ENCODE assay signal across 11 cellular contexts in the genomic region with DNA sequence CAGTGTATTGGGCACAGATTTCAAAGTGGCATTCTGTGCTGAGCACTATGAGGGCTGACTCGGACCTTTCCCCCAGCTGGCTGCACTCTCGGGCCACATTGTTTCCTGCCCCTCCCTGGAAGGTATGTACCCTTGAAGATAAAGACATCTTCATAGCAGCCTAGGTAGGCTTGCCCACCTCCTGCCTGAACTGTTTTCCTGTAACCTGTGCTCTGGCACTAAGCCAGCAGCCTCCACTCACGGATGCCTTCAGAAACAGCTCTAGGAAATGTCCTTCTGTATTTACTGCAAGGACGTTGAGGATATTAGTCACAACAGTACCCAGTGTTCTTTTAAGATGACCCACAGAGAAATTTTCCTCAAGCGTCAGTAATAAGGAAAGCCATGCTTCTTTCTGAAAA. TPM values are rescaled to one million over a fixed set of nuclear protein-coding genes. Genes with fewer than 3 reads are reported as not detected.
DNase-seq lines count a peak whose midpoint lies in the region; ATAC-seq, FAIRE-seq and TF ChIP-seq lines count a peak whose summit lies in the region.
"Had no signal": no experiment of that assay in that cellular context is flagged by ENCODE, and none has a peak within 500 bp of the region (broad histone marks: within the 10 kb centered on the region; RNA-seq: fewer than 3 reads in every experiment).

No MANE protein-coding gene starts in this region.

- no peaks in the 10 kb centered on the region for H3K27me3 Mint-ChIP-seq in stimulated activated naive CD8-positive, alpha-beta T cell treated with anti-CD3 and anti-CD28 coated beads, Interleukin-15, Interleukin-2, amounts not matched to agents 100 ng/mL and 50 ng/mL, for 24 hours
- no peaks in the 10 kb centered on the region for H3K27me3 Mint-ChIP-seq in progenitor cell of endocrine pancreas

- ATAC-seq in stimulated activated naive CD8-positive, alpha-beta T cell treated with anti-CD3 and anti-CD28 coated beads, Interleukin-15, Interleukin-2, amounts not matched to agents 100 U/mL and 50 U/mL, for 24 hours: no peak

- no peak for FAIRE-seq in kidney (lab: Jason Lieb, UNC)
- FAIRE-seq: islet of Langerhans had no signal

- H3K9ac ChIP-seq in kidney (ENCODE audit: low read length in 2 of 2): no peak overlapping the region

- peaks cover 10% of the 10 kb centered on the region in 2 donors for H3K4me1 ChIP-seq in kidney (ENCODE audit: control insufficient read depth in 1 of 2, insufficient read depth in 1 of 2, low read depth in 1 of 2, low read length in 2 of 2)

- peaks cover 2 to 13% of the 10 kb centered on the region in 2 donors for H3K36me3 ChIP-seq in kidney (ENCODE audit: control insufficient read depth in 1 of 2, insufficient read depth in 2 of 2, low read length in 2 of 2)

- TF ChIP-seq CTCF in astrocyte of the spinal cord (IDR thresholded peaks at IDR 0.05; ENCODE audit: low read depth, low read length) (no peak), kidney (IDR thresholded peaks at IDR 0.05; ENCODE audit: borderline replicate concordance, extremely low read depth, insufficient read depth) (no peak), progenitor cell of endocrine pancreas (IDR thresholded peaks at IDR 0.05; ENCODE audit: unreplicated experiment) (no peak)

- peaks cover 24% of the 10 kb centered on the region for H3K4me1 Mint-ChIP-seq in stimulated activated naive CD8-positive, alpha-beta T cell treated with anti-CD3 and anti-CD28 coated beads, Interleukin-15, Interleukin-2, amounts not matched to agents 100 ng/mL and 50 ng/mL, for 24 hours (ENCODE audit: low read depth)
- peaks cover 27% of the 10 kb centered on the region for H3K4me1 Mint-ChIP-seq in progenitor cell of endocrine pancreas (ENCODE audit: low read depth)

- H3K36me3 Mint-ChIP-seq in stimulated activated naive CD8-positive, alpha-beta T cell treated with anti-CD3 and anti-CD28 coated beads, Interleukin-15, Interleukin-2, amounts not matched to agents 100 ng/mL and 50 ng/mL, for 24 hours (ENCODE audit: low read depth): peaks cover 57% of the 10 kb centered on the region
- peaks cover 4% of the 10 kb centered on the region for H3K36me3 Mint-ChIP-seq in progenitor cell of endocrine pancreas (ENCODE audit: insufficient read depth)

- POLR2A ChIA-PET in HEK293T (lab: Yijun Ruan, JAX): no interaction called here

- no peak overlapping the region for H3K27ac Mint-ChIP-seq in stimulated activated naive CD8-positive, alpha-beta T cell treated with anti-CD3 and anti-CD28 coated beads, Interleukin-15, Interleukin-2, amounts not matched to agents 100 ng/mL and 50 ng/mL, for 24 hours
- no peak overlapping the region for H3K27ac Mint-ChIP-seq in progenitor cell of endocrine pancreas

- peak overlapping the region; percentile 24 for H3K4me3 Mint-ChIP-seq in stimulated activated naive CD8-positive, alpha-beta T cell treated with anti-CD3 and anti-CD28 coated beads, Interleukin-15, Interleukin-2, amounts not matched to agents 100 ng/mL and 50 ng/mL, for 24 hours
- no peak overlapping the region for H3K4me3 Mint-ChIP-seq in progenitor cell of endocrine pancreas (ENCODE audit: low read depth)

- no peaks in the 10 kb centered on the region for H3K9me3 Mint-ChIP-seq in stimulated activated naive CD8-positive, alpha-beta T cell treated with anti-CD3 and anti-CD28 coated beads, Interleukin-15, Interleukin-2, amounts not matched to agents 100 ng/mL and 50 ng/mL, for 24 hours
- no peaks in the 10 kb centered on the region for H3K9me3 Mint-ChIP-seq in progenitor cell of endocrine pancreas (ENCODE audit: low read depth)

- DNase-seq in stimulated activated naive CD8-positive, alpha-beta T cell treated with anti-CD3 and anti-CD28 coated beads, Interleukin-15, Interleukin-2, amounts not matched to agents 100 U/mL and 50 U/mL, for 24 hours: no peak
- DNase-seq in astrocyte of the spinal cord (ENCODE audit: low read depth, low spot score) (peak; percentile 22), kidney (peak; percentile 79), H4 (ENCODE audit: low spot score) (no peak), progenitor cell of endocrine pancreas (ENCODE audit: low spot score, unreplicated experiment) (no peak), HEK293T (ENCODE audit: extremely low spot score) (no peak)
- DNase-seq in stimulated activated CD4-positive, alpha-beta T cell treated with anti-CD3 and anti-CD28 coated beads, Interleukin-2, amount 100 ng/mL, for 24 hours: no peak
- DNase-seq: NCI-H1436 treated with DMSO at 0.1 percent for 48 hours; stimulated activated CD4-positive, alpha-beta T cell treated with anti-CD3 and anti-CD28 coated beads, Interleukin-15, amount 100 ng/mL, for 24 hours had no signal

- in situ Hi-C loops in astrocyte of the spinal cord (cut with HindIII; ENCODE audit: low sequenced_read_pairs): no loop called here

- H3K27ac ChIP-seq in kidney (ENCODE audit: low read depth in 2 of 2, low read length in 2 of 2): peak overlapping the region in 1 of 2 donors; percentile 26

- intact Hi-C loops in kidney (cut with DNase I): no loop called here

- no peaks in the 10 kb centered on the region for H3K9me3 ChIP-seq in kidney (ENCODE audit: control insufficient read depth in 1 of 2, low read length in 2 of 2)

- CTCF ChIA-PET in HEK293T (lab: Yijun Ruan, JAX): no interaction called here

- no peak overlapping the region for H3K4me3 ChIP-seq in astrocyte of the spinal cord (ENCODE audit: low read depth, low read length)
- no peak overlapping the region for H3K4me3 ChIP-seq in kidney (ENCODE audit: low read length in 2 of 2)

TF ChIP-seq in HEK293T, 16 proteins besides CTCF, POLR2A, EP300 and RAD21:
- TF ChIP-seq NFRKB (IDR thresholded peaks at IDR 0.05) (no peak), ARNT (IDR thresholded peaks at IDR 0.05) (no peak), LEF1 (IDR thresholded peaks at IDR 0.05; ENCODE audit: borderline replicate concordance) (no peak), HDGF (IDR thresholded peaks at IDR 0.05; ENCODE audit: borderline replicate concordance) (no peak), SUZ12 (IDR thresholded peaks at IDR 0.05) (no peak)

RNA-seq across cellular contexts. Expression of a gene that starts 43.7 kb away (rescaled TPM):
- total RNA-seq in kidney (19.5 TPM), progenitor cell of endocrine pancreas (45.8 and 51.9 TPM in 2 replicates)
- polyA plus RNA-seq in kidney (ENCODE audit: insufficient read depth, low read depth, low replicate concordance): 8.6 TPM
- 24.7 and 25.7 TPM in 2 replicates for total RNA-seq in H4 (2014; rRNA removed; shearing (Covaris generic))

RNA-seq across cellular contexts. Expression of a gene that starts 43.9 kb away (rescaled TPM):
- total RNA-seq in kidney: 34.4 TPM
- polyA plus RNA-seq in kidney (ENCODE audit: insufficient read depth, low read depth, low replicate concordance): 13.4 TPM
- total RNA-seq in H4 (2014; rRNA removed; shearing (Covaris generic)): 10.8 and 13.5 TPM in 2 replicates
- total RNA-seq in progenitor cell of endocrine pancreas: 31.7 and 37.4 TPM in 2 replicates

Comparison
In these comparisons a context has a peak if more than half of its experiments do, and no peak if none do; other contexts are left out.
1. DNase-seq: peak in astrocyte of the spinal cord (single experiment) and kidney (single experiment); none in stimulated activated naive CD8-positive, alpha-beta T cell treated with anti-CD3 and anti-CD28 coated beads, Interleukin-15, Interleukin-2, amounts not matched to agents 100 U/mL and 50 U/mL, for 24 hours (single experiment), H4 (single experiment), progenitor cell of endocrine pancreas (single experiment), stimulated activated CD4-positive, alpha-beta T cell treated with anti-CD3 and anti-CD28 coated beads, Interleukin-2, amount 100 ng/mL, for 24 hours (0 of 2) and HEK293T (single experiment).